1 cellular context compared by ENCODE assay signal in genomic region chr3:150005243-150006102, GRCh38.
TF ChIP-seq lines count a peak whose summit lies in the region.

No MANE protein-coding gene starts in this region.

TF ChIP-seq in SK-N-SH, 30 proteins besides CTCF, POLR2A, EP300 and RAD21 (continued from another document):
- no peak for TF ChIP-seq IRF3 (IDR thresholded peaks at IDR 0.05; ENCODE audit: low read depth, low read length)
- TF ChIP-seq NRF1 (IDR thresholded peaks at IDR 0.05; ENCODE audit: low read depth, low read length): no peak
- TF ChIP-seq REST (IDR thresholded peaks at IDR 0.05; ENCODE audit: low read depth, low read length): no peak
- TF ChIP-seq YY1 (IDR thresholded peaks at IDR 0.05; ENCODE audit: low read depth): no peak
- no peak for TF ChIP-seq SIN3A (IDR thresholded peaks at IDR 0.05; ENCODE audit: borderline replicate concordance, low read depth, low read length)
- TF ChIP-seq TEAD4 (IDR thresholded peaks at IDR 0.05; ENCODE audit: borderline replicate concordance, insufficient read depth): no peak
- TF ChIP-seq MXI1 (IDR thresholded peaks at IDR 0.05; ENCODE audit: low read depth, low read length): no peak
- TF ChIP-seq RFX5 (IDR thresholded peaks at IDR 0.05; ENCODE audit: low read length): no peak
- TF ChIP-seq RXRA (IDR thresholded peaks at IDR 0.05; ENCODE audit: borderline replicate concordance, low read depth): no peak
- TF ChIP-seq JUND (IDR thresholded peaks at IDR 0.05): peak; percentile 94
